Comparison of ENCODE assay signal across 8 cellular contexts in the genomic region with DNA sequence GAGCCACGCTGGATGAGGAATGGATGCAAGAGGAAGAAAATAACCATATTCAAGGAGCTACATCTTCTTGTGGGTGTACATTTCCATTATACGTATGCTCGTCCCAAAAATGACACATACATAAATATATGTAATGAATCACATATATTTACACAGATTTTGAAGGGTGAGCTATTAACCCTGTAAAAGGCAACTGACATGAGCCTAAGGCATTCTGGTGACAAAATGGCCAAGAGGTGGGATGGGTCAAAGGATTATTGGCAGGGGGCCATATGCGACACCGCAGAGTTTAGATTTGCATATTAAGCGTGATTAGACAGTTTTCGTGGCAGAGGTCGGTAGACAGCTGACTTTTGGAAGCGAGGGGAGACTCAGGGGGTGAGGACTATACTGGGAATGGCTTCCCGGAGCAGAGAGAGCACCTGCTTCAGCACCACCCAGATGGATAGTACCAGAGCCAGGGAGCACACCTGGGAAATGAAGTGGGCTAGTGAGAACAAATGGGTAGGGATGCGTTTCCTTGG. TPM values are rescaled to one million over a fixed set of nuclear protein-coding genes. Genes with fewer than 3 reads are reported as not detected.
A peak's percentile ranks its signal among the peaks of the same experiment; 100 is the strongest.
DNase-seq lines count a peak whose midpoint lies in the region; ATAC-seq, FAIRE-seq and TF ChIP-seq lines count a peak whose summit lies in the region.

No MANE protein-coding gene starts in this region.

- no peak overlapping the region for H3K27ac ChIP-seq in CD4-positive, alpha-beta T cell (ENCODE audit: low read depth, low read length)
- peak overlapping the region in 3 of 4 donors; percentile 62 to 73 (median 67) for H3K27ac ChIP-seq in pancreas

- no peaks in the 10 kb centered on the region for H3K36me3 Mint-ChIP-seq in CD4-positive, alpha-beta T cell (ENCODE audit: low read depth)
- peaks cover 8% of the 10 kb centered on the region for H3K36me3 Mint-ChIP-seq in T-helper 17 cell (ENCODE audit: low read depth)

- H3K27me3 Mint-ChIP-seq in CD4-positive, alpha-beta T cell: peaks cover 86% of the 10 kb centered on the region
- peaks cover 52% of the 10 kb centered on the region for H3K27me3 Mint-ChIP-seq in T-helper 17 cell

- H3K9me3 ChIP-seq in CD4-positive, alpha-beta T cell (ENCODE audit: control insufficient read depth, low read length): no peaks in the 10 kb centered on the region
- no peaks in the 10 kb centered on the region for H3K9me3 ChIP-seq in T-helper 17 cell (ENCODE audit: control insufficient read depth, low read length, poor library complexity, severe bottlenecking)
- H3K9me3 ChIP-seq in pancreas: no peaks in the 10 kb centered on the region

- FAIRE-seq in pancreas (lab: Jason Lieb, UNC): no peak

- H3K4me1 Mint-ChIP-seq in CD4-positive, alpha-beta T cell (ENCODE audit: low read depth): peaks cover 13% of the 10 kb centered on the region
- peaks cover 9% of the 10 kb centered on the region for H3K4me1 Mint-ChIP-seq in T-helper 17 cell

- peaks cover 0 to 6% (median 0%) of the 10 kb centered on the region in 3 donors for H3K4me1 ChIP-seq in pancreas

- DNase-seq in CD4-positive, alpha-beta T cell: no peak
- DNase-seq in KBM-7: peak; percentile 47
- DNase-seq in T-helper 17 cell: no peak
- DNase-seq in fibroblast of pulmonary artery (ENCODE audit: low read depth): no peak
- DNase-seq in pancreas: no peak

- 3 to 6% methylated on average over 11 of the region's 11 CpGs for WGBS in pancreas, 2 donors

- CTCF ChIA-PET in CD4-positive, alpha-beta T cell (lab: Charles Lee): interaction anchor here (1.0 kb wide), 1 partner anchor 24 kb away, joined by 3 read pairs; no protein-coding TSS in a partner anchor

- peak overlapping the region; percentile 79 for H3K4me3 Mint-ChIP-seq in CD4-positive, alpha-beta T cell
- H3K4me3 Mint-ChIP-seq in T-helper 17 cell: peak overlapping the region; percentile 87

- intact Hi-C loops in CD4-positive, alpha-beta T cell (cut with DNase I, micrococcal nuclease): no loop called here
- intact Hi-C loops in pancreas (cut with DNase I): no loop called here

- H3K4me3 ChIP-seq in fibroblast of pulmonary artery (replicated peaks; ENCODE audit: low read depth, low read length) (peak overlapping the region; percentile 76), pancreas (peak overlapping the region in 2 of 4 donors; percentile 39 to 54)

- TF ChIP-seq CTCF in CD4-positive, alpha-beta T cell (IDR thresholded peaks at IDR 0.05): no peak
- TF ChIP-seq CTCF in fibroblast of pulmonary artery (IDR thresholded peaks at IDR 0.05; ENCODE audit: low read length, missing control alignments) (no peak), pancreas (IDR thresholded peaks at IDR 0.05) (no peak)

- ATAC-seq in CD4-positive, alpha-beta T cell (ENCODE audit: poor library complexity): no peak
- ATAC-seq in T-helper 17 cell: no peak
- ATAC-seq in pancreas: peak in 3 of 4 donors; percentile 45 to 59 (median 48)
- no peak for ATAC-seq in GM21390 (IDR thresholded peaks at IDR 0.05; ENCODE audit: unreplicated experiment)
- ATAC-seq in GM18502 (IDR thresholded peaks at IDR 0.05; ENCODE audit: poor library complexity, unreplicated experiment): no peak
- no peak for ATAC-seq in GM21360 (IDR thresholded peaks at IDR 0.05; ENCODE audit: unreplicated experiment)

- H3K27ac Mint-ChIP-seq in CD4-positive, alpha-beta T cell: no peak overlapping the region
- no peak overlapping the region for H3K27ac Mint-ChIP-seq in T-helper 17 cell

- H3K9me3 Mint-ChIP-seq in CD4-positive, alpha-beta T cell: no peaks in the 10 kb centered on the region

- H3K36me3 ChIP-seq in pancreas: no peaks in the 10 kb centered on the region

- in situ Hi-C loops in KBM-7 (cut with MboI; ENCODE audit: low pct_unique_long_range_greater_than_20kb, low sequenced_read_pairs): no loop called here

- POLR2A ChIA-PET in CD4-positive, alpha-beta T cell (lab: Charles Lee): no interaction called here

- peaks cover 79% of the 10 kb centered on the region for H3K27me3 ChIP-seq in CD4-positive, alpha-beta T cell (ENCODE audit: control insufficient read depth, insufficient read depth, low read length)
- H3K27me3 ChIP-seq in pancreas: peaks cover 0 to 19% (median 2%) of the 10 kb centered on the region in 4 donors

RNA-seq across cellular contexts. Expression of gene CNRIP1, which starts 0.4 kb away (rescaled TPM):
- total RNA-seq in CD4-positive, alpha-beta T cell: not detected
- total RNA-seq in T-helper 17 cell: under 1 TPM in 1 of 2 donors, not detected in 1; 0.17 TPM
- 1 to 10 TPM in 5 of 6 donors, under 1 TPM in 1; 0.85 to 4.8 (median 2.1) TPM for total RNA-seq in pancreas
- polyA plus RNA-seq in pancreas: 1 to 10 TPM; 3.7 to 6.4 TPM

RNA-seq across cellular contexts. Expression of gene PLEK, which starts 44.9 kb away (rescaled TPM):
- 1 to 10 TPM; 5.3 to 6.3 TPM for total RNA-seq in CD4-positive, alpha-beta T cell
- total RNA-seq in T-helper 17 cell (10 to 100 TPM; 18.0 to 34.8 TPM), pancreas (1 to 10 TPM in 4 of 6 donors, under 1 TPM in 2; 0.28 to 8.0 (median 2.0) TPM)
- 1 to 10 TPM; 1.0 to 2.1 TPM for polyA plus RNA-seq in pancreas

Comparison
In these comparisons a context has a peak if more than half of its experiments do, and no peak if none do; other contexts are left out.
1. ATAC-seq: peak in pancreas (3 of 4); none in CD4-positive, alpha-beta T cell (single experiment), T-helper 17 cell (single experiment), GM21390 (single experiment), GM18502 (single experiment) and GM21360 (single experiment).